In genomic region chr10:101639141-101639900, GRCh38 we compare ENCODE assay signal across 21 cellular contexts.
"Had no signal": no experiment of that assay in that cellular context is flagged by ENCODE, and none has a peak within 500 bp of the region (broad histone marks: within the 10 kb centered on the region; RNA-seq: fewer than 3 reads in every experiment).

No MANE protein-coding gene starts in this region.

- H3K4me1 Mint-ChIP-seq: activated CD4-positive, alpha-beta T cell treated with anti-CD3 and anti-CD28 coated beads, Interleukin-2, amount 10 ng/mL, durations not matched to agents 24 days and 14 days; stimulated activated memory B cell treated with anti-CD40 and anti-IgM and Interleukin-4, amounts not matched to agents 10 μg/mL and 1 μg/mL and 100 μg/mL, for 72 hours had no signal

- H3K27ac Mint-ChIP-seq: activated CD4-positive, alpha-beta T cell treated with anti-CD3 and anti-CD28 coated beads, Interleukin-2, amount 10 ng/mL, durations not matched to agents 24 days and 14 days; activated CD8-positive, alpha-beta T cell treated with anti-CD3 and anti-CD28 coated beads, Interleukin-2, amount 10 ng/mL, durations not matched to agents 7 days and 5 days; stimulated activated memory B cell treated with anti-CD40 and anti-IgM and Interleukin-4, amounts not matched to agents 10 μg/mL and 1 μg/mL and 100 μg/mL, for 72 hours had no signal

- H3K36me3 ChIP-seq: colonic mucosa had no signal

- DNase-seq: activated CD4-positive, alpha-beta T cell treated with anti-CD3 and anti-CD28 coated beads, Interleukin-2, amount 10 ng/mL, durations not matched to agents 24 days and 14 days; activated CD4-positive, CD25-positive, alpha-beta regulatory T cell; activated CD8-positive, alpha-beta T cell treated with anti-CD3 and anti-CD28 coated beads, Interleukin-2, amount 10 ng/mL, durations not matched to agents 7 days and 5 days; activated effector memory CD4-positive, alpha-beta T cell treated with anti-CD3 and anti-CD28 coated beads, Interleukin-2, amount 50 U/mL, for 16 hours; activated T-cell treated with anti-CD3 and anti-CD28 coated beads, Interleukin-2, amount 50 U/mL, for 48 hours; amniotic stem cell; colonic mucosa; erythroblast; kidney; left ventricle myocardium inferior; mammary epithelial cell; pancreas; stimulated activated CD4-positive, alpha-beta T cell treated with anti-CD3 and anti-CD28 coated beads, Interleukin-4, amount 100 ng/mL, for 24 hours; T1000; upper lobe of left lung had no signal

- H3K9me3 ChIP-seq: colonic mucosa, left ventricle myocardium inferior, neutrophil, pancreas, thoracic aorta, upper lobe of left lung had no signal

- ATAC-seq: activated CD8-positive, alpha-beta T cell treated with anti-CD3 and anti-CD28 coated beads, Interleukin-2, amount 10 ng/mL, durations not matched to agents 7 days and 5 days; activated naive CD4-positive, alpha-beta T cell treated with anti-CD3 and anti-CD28 coated beads, Interleukin-2, amount 50 U/mL, for 72 hours; pancreas; sciatic nerve; SK-N-SH treated with all-trans-retinoic acid at 6 μM for 48 hours; stimulated activated memory B cell treated with anti-CD40 and anti-IgM and Interleukin-4, amounts not matched to agents 10 μg/mL and 1 μg/mL and 100 μg/mL, for 72 hours had no signal

- H3K4me3 Mint-ChIP-seq: activated CD4-positive, alpha-beta T cell treated with anti-CD3 and anti-CD28 coated beads, Interleukin-2, amount 10 ng/mL, durations not matched to agents 24 days and 14 days; activated CD8-positive, alpha-beta T cell treated with anti-CD3 and anti-CD28 coated beads, Interleukin-2, amount 10 ng/mL, durations not matched to agents 7 days and 5 days; stimulated activated memory B cell treated with anti-CD40 and anti-IgM and Interleukin-4, amounts not matched to agents 10 μg/mL and 1 μg/mL and 100 μg/mL, for 72 hours had no signal

- H3K4me1 ChIP-seq: colonic mucosa, left ventricle myocardium inferior, pancreas, upper lobe of left lung had no signal

- H3K27me3 ChIP-seq: colonic mucosa, neutrophil, pancreas, upper lobe of left lung had no signal

- H3K4me3 ChIP-seq: colonic mucosa, left ventricle myocardium inferior, pancreas, thoracic aorta, upper lobe of left lung had no signal

- H3K27me3 Mint-ChIP-seq: activated CD4-positive, alpha-beta T cell treated with anti-CD3 and anti-CD28 coated beads, Interleukin-2, amount 10 ng/mL, durations not matched to agents 24 days and 14 days; stimulated activated memory B cell treated with anti-CD40 and anti-IgM and Interleukin-4, amounts not matched to agents 10 μg/mL and 1 μg/mL and 100 μg/mL, for 72 hours had no signal

- H3K27ac ChIP-seq: colonic mucosa, left ventricle myocardium inferior, neutrophil, pancreas, thoracic aorta, upper lobe of left lung had no signal

- H3K9me3 Mint-ChIP-seq: activated CD4-positive, alpha-beta T cell treated with anti-CD3 and anti-CD28 coated beads, Interleukin-2, amount 10 ng/mL, durations not matched to agents 24 days and 14 days; activated naive CD4-positive, alpha-beta T cell treated with anti-CD3 and anti-CD28 coated beads, Interleukin-2, amount 50 U/mL, for 72 hours; stimulated activated memory B cell treated with anti-CD40 and anti-IgM and Interleukin-4, amounts not matched to agents 10 μg/mL and 1 μg/mL and 100 μg/mL, for 72 hours had no signal
